ENCODE assay signal across 11 cellular contexts in genomic region chr2:60806595-60806987, GRCh38. TPM values are rescaled to one million over a fixed set of nuclear protein-coding genes. Genes with fewer than 3 reads are reported as not detected.
DNase-seq lines count a peak whose midpoint lies in the region; FAIRE-seq and TF ChIP-seq lines count a peak whose summit lies in the region.
"Had no signal": no experiment of that assay in that cellular context is flagged by ENCODE, and none has a peak within 500 bp of the region (broad histone marks: within the 10 kb centered on the region; RNA-seq: fewer than 3 reads in every experiment).

No MANE protein-coding gene starts in this region.

- H3K27ac ChIP-seq in CD8-positive, alpha-beta memory T cell (ENCODE audit: low read depth, low read length), result peak overlapping the region; percentile 4
- peak overlapping the region; percentile 4 for H3K27ac ChIP-seq in astrocyte (ENCODE audit: low read depth, low read length)
- H3K27ac ChIP-seq: adrenal gland had no signal

- H3K36me3 ChIP-seq in CD8-positive, alpha-beta memory T cell (ENCODE audit: insufficient read depth, low read length), result no peaks in the 10 kb centered on the region
- H3K36me3 ChIP-seq in Loucy (ENCODE audit: insufficient read depth, low read length), result peaks cover 7% of the 10 kb centered on the region; the same call in 1 of the 2 replicates
- H3K36me3 ChIP-seq in astrocyte (ENCODE audit: insufficient read depth, low read length), result no peaks in the 10 kb centered on the region
- H3K36me3 ChIP-seq in neuron (ENCODE audit: insufficient read depth, low read length), result peaks cover 8% of the 10 kb centered on the region
- H3K36me3 ChIP-seq: adrenal gland had no signal

- peak overlapping the region; percentile 72 to 97 (median 89) for H3K27ac Mint-ChIP-seq in CD8-positive, alpha-beta memory T cell
- H3K27ac Mint-ChIP-seq in astrocyte (ENCODE audit: unreplicated experiment), result peak overlapping the region; percentile 83
- no peak overlapping the region for H3K27ac Mint-ChIP-seq in HFFc6

- H4K20me1 ChIP-seq in Loucy (ENCODE audit: insufficient read depth, low read length, poor library complexity, severe bottlenecking) (no peaks in the 10 kb centered on the region), astrocyte (ENCODE audit: insufficient read depth, low read length) (no peaks in the 10 kb centered on the region)

- POLR2A ChIA-PET in CD8-positive, alpha-beta memory T cell (lab: Charles Lee), result interaction anchor here (0.5 kb wide), 1 partner anchor 187 kb away, joined by 3 read pairs; no protein-coding TSS in a partner anchor

- CTCF ChIA-PET in CD8-positive, alpha-beta memory T cell (lab: Charles Lee), result interaction anchor here (0.6 to 3.9 kb wide), 4 partner anchors 10 to 192 kb away, joined by 3 to 21 read pairs (median 14); partner anchors contain the start of gene REL

- H3K4me1 Mint-ChIP-seq in CD8-positive, alpha-beta memory T cell, result peaks cover 35 to 51% (median 40%) of the 10 kb centered on the region in 3 donors
- peaks cover 12% of the 10 kb centered on the region for H3K4me1 Mint-ChIP-seq in astrocyte (ENCODE audit: low read depth, unreplicated experiment)
- peaks cover 12% of the 10 kb centered on the region for H3K4me1 Mint-ChIP-seq in HFFc6 (ENCODE audit: low read depth)

- H3K4me3 ChIP-seq in CD8-positive, alpha-beta memory T cell (ENCODE audit: low read length), result peak overlapping the region; percentile 13
- H3K4me3 ChIP-seq in Loucy (ENCODE audit: low read length, poor library complexity, severe bottlenecking) (peak overlapping the region; percentile 63), astrocyte (ENCODE audit: insufficient read depth, low read depth, low read length) (no peak overlapping the region), neuron (ENCODE audit: low read length) (no peak overlapping the region), foreskin fibroblast (ENCODE audit: low read depth in 1 of 2, low read length in 2 of 2) (no peak overlapping the region)
- H3K4me3 ChIP-seq: adrenal gland, heart right ventricle had no signal

- H3K4me2 ChIP-seq in Loucy (ENCODE audit: low read depth, low read length, poor library complexity, severe bottlenecking) (peak overlapping the region; percentile 72), astrocyte (ENCODE audit: low read length) (peak overlapping the region; percentile 53)

- H3K4me1 ChIP-seq in CD8-positive, alpha-beta memory T cell (ENCODE audit: insufficient read depth, low read length), result peaks cover 29% of the 10 kb centered on the region
- H3K4me1 ChIP-seq in Loucy (ENCODE audit: insufficient read depth, low read length, poor library complexity, severe bottlenecking) (peaks cover 26% of the 10 kb centered on the region), astrocyte (ENCODE audit: insufficient read depth, low read length) (peaks cover 9% of the 10 kb centered on the region), neuron (ENCODE audit: insufficient read depth, low read length) (peaks cover 6% of the 10 kb centered on the region)
- H3K4me1 ChIP-seq: adrenal gland had no signal

- no peak for DNase-seq in CD8-positive, alpha-beta memory T cell
- DNase-seq in astrocyte (ENCODE audit: low read depth) (no peak), occipital lobe (lab: John Stamatoyannopoulos, UW) (no peak), HFFc6 (no peak), foreskin fibroblast (no peak), NCI-H226 (no peak)
- DNase-seq: heart right ventricle had no signal

- H3K27me3 Mint-ChIP-seq in CD8-positive, alpha-beta memory T cell, result no peaks in the 10 kb centered on the region
- H3K27me3 Mint-ChIP-seq in astrocyte (ENCODE audit: low read depth, unreplicated experiment) (no peaks in the 10 kb centered on the region), HFFc6 (ENCODE audit: insufficient read depth) (peaks cover 3% of the 10 kb centered on the region; the same call in 1 of the 2 replicates)

- H3K79me2 ChIP-seq in Loucy (ENCODE audit: insufficient read depth, low read length) (no peaks in the 10 kb centered on the region), astrocyte (ENCODE audit: insufficient read depth, low read length) (no peaks in the 10 kb centered on the region)

- H3K9ac ChIP-seq in Loucy (ENCODE audit: low read depth, low read length, poor library complexity, severe bottlenecking) (peak overlapping the region; percentile 47), astrocyte (ENCODE audit: low read length) (no peak overlapping the region)

- no peaks in the 10 kb centered on the region for H3K9me2 ChIP-seq in Loucy (replicated peaks; ENCODE audit: low read depth, low read length)

- H3K27me3 ChIP-seq in CD8-positive, alpha-beta memory T cell (ENCODE audit: insufficient read depth, low read length, poor library complexity, severe bottlenecking), result no peaks in the 10 kb centered on the region
- no peaks in the 10 kb centered on the region for H3K27me3 ChIP-seq in Loucy (ENCODE audit: insufficient read depth, low read length, poor library complexity, severe bottlenecking)
- H3K27me3 ChIP-seq in astrocyte (ENCODE audit: insufficient read depth, low read length), result no peaks in the 10 kb centered on the region
- no peaks in the 10 kb centered on the region for H3K27me3 ChIP-seq in neuron (ENCODE audit: insufficient read depth, low read length)
- H3K27me3 ChIP-seq: adrenal gland, heart right ventricle had no signal

- H3K9me3 Mint-ChIP-seq in CD8-positive, alpha-beta memory T cell, result no peaks in the 10 kb centered on the region
- H3K9me3 Mint-ChIP-seq in astrocyte (ENCODE audit: unreplicated experiment) (no peaks in the 10 kb centered on the region), HFFc6 (no peaks in the 10 kb centered on the region)

- no peaks in the 10 kb centered on the region for H3K9me3 ChIP-seq in CD8-positive, alpha-beta memory T cell (ENCODE audit: low read length)
- H3K9me3 ChIP-seq in Loucy (ENCODE audit: insufficient read depth, low read depth, low read length), result no peaks in the 10 kb centered on the region
- H3K9me3 ChIP-seq in astrocyte (ENCODE audit: insufficient read depth, low read depth, low read length), result no peaks in the 10 kb centered on the region
- H3K9me3 ChIP-seq in neuron (ENCODE audit: low read length), result no peaks in the 10 kb centered on the region
- H3K9me3 ChIP-seq: adrenal gland, heart right ventricle had no signal

- peaks cover 0 to 14% (median 2%) of the 10 kb centered on the region in 3 donors for H3K36me3 Mint-ChIP-seq in CD8-positive, alpha-beta memory T cell
- H3K36me3 Mint-ChIP-seq in astrocyte (ENCODE audit: low read depth, unreplicated experiment) (peaks cover 4% of the 10 kb centered on the region), HFFc6 (ENCODE audit: low read depth) (no peaks in the 10 kb centered on the region)

- FAIRE-seq in astrocyte (lab: Jason Lieb, UNC), result no peak
- FAIRE-seq: G401.6 had no signal

- H3K4me3 Mint-ChIP-seq in CD8-positive, alpha-beta memory T cell, result peak overlapping the region in 6 of 7 donors; percentile 32 to 67 (median 61)
- H3K4me3 Mint-ChIP-seq in astrocyte (ENCODE audit: unreplicated experiment) (no peak overlapping the region), HFFc6 (no peak overlapping the region)

- no peaks in the 10 kb centered on the region for H3F3A ChIP-seq in Loucy (ENCODE audit: low read depth)

- TF ChIP-seq CTCF in Loucy (conservative IDR thresholded peaks at IDR 0.05; ENCODE audit: low read length), result no peak
- no peak for TF ChIP-seq CTCF in astrocyte (IDR thresholded peaks at IDR 0.05; ENCODE audit: insufficient read depth, low read depth, low read length)
- TF ChIP-seq CTCF in HFFc6 (IDR thresholded peaks at IDR 0.05), result no peak
- no peak for TF ChIP-seq CTCF in foreskin fibroblast (IDR thresholded peaks at IDR 0.05; ENCODE audit: low read depth, low read length)

- H2AFZ ChIP-seq in Loucy (ENCODE audit: low read length), result peak overlapping the region; percentile 81
- peak overlapping the region; percentile 29 for H2AFZ ChIP-seq in astrocyte (ENCODE audit: low read depth, low read length)
- H2AFZ ChIP-seq in neuron (ENCODE audit: low read depth, low read length), result peak overlapping the region; percentile 47

RNA-seq across cellular contexts. Expression of gene PAPOLG, which starts 50.5 kb away (rescaled TPM):
- 10 to 100 TPM; 16.8 to 18.9 TPM for total RNA-seq in CD8-positive, alpha-beta memory T cell
- polyA plus RNA-seq in CD8-positive, alpha-beta memory T cell, result 15.0 TPM
- total RNA-seq in astrocyte, result 12.5 and 14.8 TPM in 2 replicates
- total RNA-seq in occipital lobe, result 57.6 TPM
- total RNA-seq in HFFc6 (2021; fragmentation: NEBNext Ultra II Directional; extraction: Animal tissue kit (Norgen Biotek cat#: 25700)), result 10 to 100 TPM in 1 of 6 experiments, 1 to 10 TPM in 5; 6.6 to 10.0 (median 8.6) TPM

Comparison
In these comparisons a context has a peak if more than half of its experiments do, and no peak if none do; other contexts are left out.
1. H3K4me3 ChIP-seq: peak in CD8-positive, alpha-beta memory T cell (single experiment) and Loucy (single experiment); none in astrocyte (single experiment), neuron (single experiment) and foreskin fibroblast (0 of 2).
2. H3K4me3 Mint-ChIP-seq: peak in CD8-positive, alpha-beta memory T cell (6 of 7); none in astrocyte (single experiment) and HFFc6 (single experiment).
3. H2AFZ ChIP-seq: peak in every context shown above with its lines; median percentile 81 in Loucy; 47 in neuron; 29 in astrocyte.